In the genomic region with DNA sequence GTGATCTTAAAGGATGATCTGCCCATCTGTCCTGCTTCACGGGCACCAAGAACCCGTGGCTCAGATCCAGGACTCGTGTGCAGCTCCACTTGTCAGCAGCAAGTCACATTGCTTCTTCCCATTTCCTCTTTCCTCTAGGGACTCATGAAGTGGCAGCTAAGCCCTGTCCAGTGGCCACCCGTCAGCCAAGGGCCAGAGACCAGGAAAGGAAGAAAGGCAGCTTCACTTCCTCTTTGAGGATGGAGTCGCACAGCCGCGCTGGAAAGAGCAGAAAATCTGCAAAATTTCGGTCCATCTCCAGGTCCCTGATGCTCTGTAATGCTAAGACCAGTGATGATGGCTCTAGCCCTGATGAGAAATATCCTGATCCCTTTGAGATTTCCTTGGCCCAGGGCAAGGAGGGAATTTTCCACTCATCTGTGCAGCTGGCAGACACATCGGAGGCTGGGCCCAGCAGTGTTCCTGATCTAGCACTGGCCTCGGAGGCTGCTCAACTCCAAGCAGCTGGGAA, we compare ENCODE assay signal across 22 cellular contexts. TPM values are rescaled to one million over a fixed set of nuclear protein-coding genes. Genes with fewer than 3 reads are reported as not detected.
DNase-seq lines count a peak whose midpoint lies in the region; ATAC-seq lines count a peak whose summit lies in the region.
"Had no signal": no experiment of that assay in that cellular context is flagged by ENCODE, and none has a peak within 500 bp of the region (broad histone marks: within the 10 kb centered on the region; RNA-seq: fewer than 3 reads in every experiment).

No MANE protein-coding gene starts in this region.

- no peaks in the 10 kb centered on the region for H3K36me3 ChIP-seq in skeletal muscle satellite cell (ENCODE audit: insufficient read depth, low read length)
- H3K36me3 ChIP-seq: neural progenitor cell, spleen, thoracic aorta had no signal

- peaks cover 3 to 4% (median 3%) of the 10 kb centered on the region in 3 donors for H3K27me3 Mint-ChIP-seq in immature natural killer cell (ENCODE audit: low read depth in 3 of 3)

- H3K27ac Mint-ChIP-seq in immature natural killer cell = no peak overlapping the region
- H3K27ac Mint-ChIP-seq: activated CD8-positive, alpha-beta memory T cell treated with anti-CD3 and anti-CD28 coated beads, Interleukin-2, amount 10 ng/mL, durations not matched to agents 7 days and 5 days; B cell; brain; effector memory CD8-positive, alpha-beta T cell; HFFc6; neural progenitor cell; WTC11 had no signal

- H3K9me3 Mint-ChIP-seq in immature natural killer cell = peaks cover 0 to 2% (median 0%) of the 10 kb centered on the region in 6 donors
- H3K9me3 Mint-ChIP-seq: brain; effector memory CD8-positive, alpha-beta T cell; HFFc6; neural progenitor cell; WTC11 had no signal

- peak overlapping the region; percentile 12 for H3K4me2 ChIP-seq in skeletal muscle satellite cell (ENCODE audit: low read length)
- H3K4me2 ChIP-seq: neural progenitor cell had no signal

- no peak overlapping the region for H3K4me3 ChIP-seq in skeletal muscle satellite cell (ENCODE audit: low read length)
- H3K4me3 ChIP-seq: neural progenitor cell, spleen, thoracic aorta had no signal

- no peaks in the 10 kb centered on the region for H3K36me3 Mint-ChIP-seq in immature natural killer cell
- H3K36me3 Mint-ChIP-seq: activated CD8-positive, alpha-beta memory T cell treated with anti-CD3 and anti-CD28 coated beads, Interleukin-2, amount 10 ng/mL, durations not matched to agents 7 days and 5 days; brain; neural progenitor cell; WTC11 had no signal

- H3K9me3 ChIP-seq in skeletal muscle satellite cell (replicated peaks; ENCODE audit: low read length) = no peaks in the 10 kb centered on the region
- H3K9me3 ChIP-seq: spleen, thoracic aorta had no signal

- peaks cover 4% of the 10 kb centered on the region for H3K27me3 ChIP-seq in skeletal muscle satellite cell (ENCODE audit: control insufficient read depth, insufficient read depth, low read length)
- H3K27me3 ChIP-seq: neural progenitor cell, spleen had no signal

- no peak overlapping the region for H3K9ac ChIP-seq in skeletal muscle satellite cell (ENCODE audit: low read depth, low read length)
- H3K9ac ChIP-seq: neural progenitor cell had no signal

- ATAC-seq in left lobe of liver = peak; percentile 35
- ATAC-seq: activated CD8-positive, alpha-beta memory T cell treated with anti-CD3 and anti-CD28 coated beads, Interleukin-2, amount 10 ng/mL, durations not matched to agents 7 days and 5 days; effector memory CD8-positive, alpha-beta T cell; left colon; WTC11 had no signal

- DNase-seq in GM03348 (ENCODE audit: low spot score) = peak; percentile 33
- DNase-seq in cerebellar cortex (ENCODE audit: low spot score) = peak; percentile 85
- DNase-seq in left lobe of liver (ENCODE audit: low spot score) = no peak
- DNase-seq in SIG-M5 treated with dmso at 0.1 percent for 504 hours (lab: John Stamatoyannopoulos, UW; ENCODE audit: unreplicated experiment) = no peak
- no peak for DNase-seq in immature natural killer cell
- no peak for DNase-seq in NCI-H748 (lab: John Stamatoyannopoulos, UW; ENCODE audit: unreplicated experiment)
- DNase-seq in activated CD4-positive, CD25-positive, alpha-beta regulatory T cell (lab: John Stamatoyannopoulos, UW) = no peak
- DNase-seq: activated CD8-positive, alpha-beta memory T cell treated with anti-CD3 and anti-CD28 coated beads, Interleukin-2, amount 10 ng/mL, durations not matched to agents 7 days and 5 days; activated naive CD4-positive, alpha-beta T cell; effector memory CD8-positive, alpha-beta T cell; HFFc6; NCI-H2107; OCI-M1; spleen had no signal

- no peak overlapping the region for H3K4me3 Mint-ChIP-seq in immature natural killer cell
- H3K4me3 Mint-ChIP-seq: activated CD8-positive, alpha-beta memory T cell treated with anti-CD3 and anti-CD28 coated beads, Interleukin-2, amount 10 ng/mL, durations not matched to agents 7 days and 5 days; B cell; brain; effector memory CD8-positive, alpha-beta T cell; HFFc6; neural progenitor cell; WTC11 had no signal

- no peaks in the 10 kb centered on the region for H3K4me1 Mint-ChIP-seq in immature natural killer cell
- H3K4me1 Mint-ChIP-seq: B cell, brain, neural progenitor cell had no signal

- peaks cover 6% of the 10 kb centered on the region for H3K4me1 ChIP-seq in skeletal muscle satellite cell (ENCODE audit: control insufficient read depth, insufficient read depth, low read length)

RNA-seq across cellular contexts. Expression of a gene that starts 28.5 kb away (rescaled TPM):
- 2.1 TPM for total RNA-seq in left lobe of liver
- 0.51 and 0.66 TPM in 2 replicates for total RNA-seq in skeletal muscle satellite cell (2012; rRNA removed)
- 100 to 1,000 TPM; 147 to 301 (median 155) TPM for polyA plus RNA-seq in immature natural killer cell
- total RNA-seq: HFFc6, LHCN-M2 had no signal

Comparison
In these comparisons a context has a peak if more than half of its experiments do, and no peak if none do; other contexts are left out.
1. DNase-seq: peak in GM03348 (single experiment) and cerebellar cortex (single experiment); none in left lobe of liver (single experiment), SIG-M5 treated with dmso at 0.1 percent for 504 hours (single experiment), immature natural killer cell (0 of 3), NCI-H748 (single experiment) and activated CD4-positive, CD25-positive, alpha-beta regulatory T cell (0 of 4).